In the genomic region with DNA sequence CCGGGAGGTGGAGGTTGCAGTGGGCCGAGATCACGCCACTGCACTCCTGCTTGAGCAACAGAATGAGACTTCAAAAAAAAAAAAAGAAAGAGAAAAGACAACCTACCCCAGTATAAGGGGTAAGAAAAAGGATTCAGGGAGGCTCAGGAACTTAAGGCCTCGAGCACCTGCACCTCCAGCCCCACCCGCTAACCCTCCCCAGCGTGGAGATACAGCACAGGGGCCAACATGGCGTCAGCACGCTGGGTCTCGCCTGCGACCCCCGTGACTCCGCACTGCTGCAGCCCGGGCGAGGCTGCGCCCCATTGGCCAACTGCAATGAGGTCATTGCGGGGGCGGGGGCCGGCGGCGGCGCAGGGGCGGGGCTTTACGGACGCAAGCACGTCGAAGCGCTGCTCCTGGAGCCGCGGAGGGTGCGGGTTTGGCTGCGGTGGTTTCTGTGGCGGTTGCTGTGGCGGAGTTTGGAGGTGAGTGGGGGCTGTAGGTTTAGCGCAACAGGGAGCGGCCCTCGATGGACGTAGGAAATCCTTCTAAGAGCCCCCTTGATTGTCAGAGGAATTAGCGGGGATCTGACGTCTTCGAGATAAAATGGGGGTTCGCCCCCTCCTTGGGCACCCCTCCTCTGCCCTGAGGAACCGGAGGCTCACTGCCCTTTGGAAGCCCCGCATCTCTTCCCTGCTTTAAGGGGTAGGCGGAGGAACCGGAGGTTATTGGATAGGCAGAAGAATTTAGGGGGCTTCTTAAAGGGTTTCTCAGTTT, we compare ENCODE assay signal across 8 cellular contexts. TPM values are rescaled to one million over a fixed set of nuclear protein-coding genes. Genes with fewer than 3 reads are reported as not detected.
A peak's percentile ranks its signal among the peaks of the same experiment; 100 is the strongest.
DNase-seq lines count a peak whose midpoint lies in the region; ATAC-seq and TF ChIP-seq lines count a peak whose summit lies in the region.

A gene (plus strand): TSS at position 382 of the 759 bp plus-strand sequence. CDS start 2,017 bp downstream, outside the sequence.

- intact Hi-C loops in psoas muscle (cut with DNase I) = loop anchor here (1.0 to 5.0 kb wide), 2 partner anchors 36 kb away; a partner anchor contains a TSS

- H3K27me3 ChIP-seq in right atrium auricular region (no peaks in the 10 kb centered on the region), psoas muscle (ENCODE audit: insufficient read depth in 3 of 3, low read length in 2 of 3) (no peaks in the 10 kb centered on the region)

- H3K4me1 ChIP-seq in right atrium auricular region (peaks cover 0 to 34% of the 10 kb centered on the region in 2 donors), psoas muscle (peaks cover 44% of the 10 kb centered on the region)

- peak; percentile 78 for ATAC-seq in HG02588 (IDR thresholded peaks at IDR 0.05; ENCODE audit: unreplicated experiment)
- peak; percentile 91 to 92 (median 92) for ATAC-seq in psoas muscle

- DNase-seq in GF-D8 (lab: John Stamatoyannopoulos, UW) (peak; percentile 76), NCI-H1436 (lab: John Stamatoyannopoulos, UW) (peak; percentile 94), T-helper 2 cell (peak; percentile 68 to 87 (median 85)), right atrium auricular region (ENCODE audit: low spot score) (peak; percentile 97), psoas muscle (peak; percentile 94 to 96), ureter (ENCODE audit: low spot score) (peak; percentile 94)

- peak within 1 kb of the TSS; percentile 93 for H3K27ac ChIP-seq in angular gyrus (ENCODE audit: low read depth, low read length)
- peak within 1 kb of the TSS; percentile 97 to 98 for H3K27ac ChIP-seq in right atrium auricular region
- H3K27ac ChIP-seq in psoas muscle = peak within 1 kb of the TSS; percentile 96

- TF ChIP-seq CTCF in right atrium auricular region (IDR thresholded peaks at IDR 0.05) (no peak), psoas muscle (IDR thresholded peaks at IDR 0.05) (no peak)

- H3K36me3 ChIP-seq in right atrium auricular region (no peaks in the 10 kb centered on the region), psoas muscle (ENCODE audit: insufficient read depth in 1 of 2, low read depth in 1 of 2) (peaks cover 0 to 30% of the 10 kb centered on the region in 2 donors)

- WGBS in psoas muscle, 3 donors = 0 to 1% (median 1%) methylated on average over 41 to 45 of the region's 45 CpGs

- no peaks in the 10 kb centered on the region for H3K9me3 ChIP-seq in right atrium auricular region
- no peaks in the 10 kb centered on the region for H3K9me3 ChIP-seq in psoas muscle

- H3K4me3 ChIP-seq in right atrium auricular region (peak within 1 kb of the TSS; percentile 69 to 76), psoas muscle (peak within 1 kb of the TSS; percentile 84)

RNA-seq across cellular contexts. Expression of the gene that starts here (rescaled TPM):
- total RNA-seq in right atrium auricular region (10 to 100 TPM; 38.9 to 67.5 TPM), psoas muscle (100 to 1,000 TPM in 2 of 4 donors, 10 to 100 TPM in 2; 41.1 to 116 (median 89.6) TPM), ureter (67.1 TPM)
- 10 to 100 TPM; 51.7 to 62.7 (median 61.0) TPM for polyA plus RNA-seq in psoas muscle

Comparison
In these comparisons a context has a peak if more than half of its experiments do, and no peak if none do; other contexts are left out.
1. Peak in every context shown above with its lines: DNase-seq, ATAC-seq, H3K4me3 ChIP-seq and H3K27ac ChIP-seq.